ENCODE assay signal across 1 cellular context in the genomic region with DNA sequence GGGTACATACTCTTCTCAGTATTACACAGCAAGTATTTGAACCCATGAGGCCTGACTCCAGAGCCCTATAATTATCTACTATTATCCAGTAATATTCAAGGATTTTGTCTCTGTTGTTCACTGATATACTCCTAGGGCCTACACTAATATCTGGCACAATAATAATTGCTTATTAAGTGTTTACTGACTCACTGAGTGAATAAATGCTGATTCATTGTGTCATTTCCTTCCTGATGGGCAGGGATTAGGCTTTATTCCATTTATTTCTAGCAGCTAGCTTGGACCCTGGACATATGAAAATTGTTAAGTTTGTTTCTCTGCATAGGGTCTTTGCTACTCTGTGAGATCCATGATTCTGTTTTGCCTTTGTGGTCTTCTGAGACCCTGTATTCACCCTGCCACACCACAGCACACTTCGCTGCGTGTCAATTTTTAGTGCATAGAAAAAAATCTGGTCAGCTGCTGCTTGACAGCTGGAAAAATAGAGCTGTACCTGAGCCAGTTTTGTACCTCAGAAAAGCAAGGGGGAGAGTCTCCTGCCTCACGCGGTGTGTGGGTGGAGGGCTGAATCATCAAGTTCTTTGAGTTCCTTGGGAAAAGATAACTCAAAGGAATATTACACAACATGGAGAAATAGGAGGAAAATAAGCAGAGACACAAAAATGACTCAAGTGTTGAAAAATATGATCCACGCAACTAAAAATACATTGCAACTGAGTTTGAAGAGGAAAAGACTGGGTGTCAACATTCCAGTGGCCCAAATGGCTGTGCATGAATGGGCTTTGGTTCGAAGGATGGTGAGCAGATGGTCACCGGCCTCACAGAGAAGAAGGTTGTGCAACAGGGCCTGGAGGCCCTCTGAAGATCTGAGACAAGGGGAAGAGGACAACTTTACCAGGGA.
TF ChIP-seq lines count a peak whose summit lies in the region.

No MANE protein-coding gene starts in this region.

TF ChIP-seq in GM23338, 12 proteins besides CTCF, POLR2A, EP300 and RAD21 (continued from another document):
- TF ChIP-seq, protein P1, sequence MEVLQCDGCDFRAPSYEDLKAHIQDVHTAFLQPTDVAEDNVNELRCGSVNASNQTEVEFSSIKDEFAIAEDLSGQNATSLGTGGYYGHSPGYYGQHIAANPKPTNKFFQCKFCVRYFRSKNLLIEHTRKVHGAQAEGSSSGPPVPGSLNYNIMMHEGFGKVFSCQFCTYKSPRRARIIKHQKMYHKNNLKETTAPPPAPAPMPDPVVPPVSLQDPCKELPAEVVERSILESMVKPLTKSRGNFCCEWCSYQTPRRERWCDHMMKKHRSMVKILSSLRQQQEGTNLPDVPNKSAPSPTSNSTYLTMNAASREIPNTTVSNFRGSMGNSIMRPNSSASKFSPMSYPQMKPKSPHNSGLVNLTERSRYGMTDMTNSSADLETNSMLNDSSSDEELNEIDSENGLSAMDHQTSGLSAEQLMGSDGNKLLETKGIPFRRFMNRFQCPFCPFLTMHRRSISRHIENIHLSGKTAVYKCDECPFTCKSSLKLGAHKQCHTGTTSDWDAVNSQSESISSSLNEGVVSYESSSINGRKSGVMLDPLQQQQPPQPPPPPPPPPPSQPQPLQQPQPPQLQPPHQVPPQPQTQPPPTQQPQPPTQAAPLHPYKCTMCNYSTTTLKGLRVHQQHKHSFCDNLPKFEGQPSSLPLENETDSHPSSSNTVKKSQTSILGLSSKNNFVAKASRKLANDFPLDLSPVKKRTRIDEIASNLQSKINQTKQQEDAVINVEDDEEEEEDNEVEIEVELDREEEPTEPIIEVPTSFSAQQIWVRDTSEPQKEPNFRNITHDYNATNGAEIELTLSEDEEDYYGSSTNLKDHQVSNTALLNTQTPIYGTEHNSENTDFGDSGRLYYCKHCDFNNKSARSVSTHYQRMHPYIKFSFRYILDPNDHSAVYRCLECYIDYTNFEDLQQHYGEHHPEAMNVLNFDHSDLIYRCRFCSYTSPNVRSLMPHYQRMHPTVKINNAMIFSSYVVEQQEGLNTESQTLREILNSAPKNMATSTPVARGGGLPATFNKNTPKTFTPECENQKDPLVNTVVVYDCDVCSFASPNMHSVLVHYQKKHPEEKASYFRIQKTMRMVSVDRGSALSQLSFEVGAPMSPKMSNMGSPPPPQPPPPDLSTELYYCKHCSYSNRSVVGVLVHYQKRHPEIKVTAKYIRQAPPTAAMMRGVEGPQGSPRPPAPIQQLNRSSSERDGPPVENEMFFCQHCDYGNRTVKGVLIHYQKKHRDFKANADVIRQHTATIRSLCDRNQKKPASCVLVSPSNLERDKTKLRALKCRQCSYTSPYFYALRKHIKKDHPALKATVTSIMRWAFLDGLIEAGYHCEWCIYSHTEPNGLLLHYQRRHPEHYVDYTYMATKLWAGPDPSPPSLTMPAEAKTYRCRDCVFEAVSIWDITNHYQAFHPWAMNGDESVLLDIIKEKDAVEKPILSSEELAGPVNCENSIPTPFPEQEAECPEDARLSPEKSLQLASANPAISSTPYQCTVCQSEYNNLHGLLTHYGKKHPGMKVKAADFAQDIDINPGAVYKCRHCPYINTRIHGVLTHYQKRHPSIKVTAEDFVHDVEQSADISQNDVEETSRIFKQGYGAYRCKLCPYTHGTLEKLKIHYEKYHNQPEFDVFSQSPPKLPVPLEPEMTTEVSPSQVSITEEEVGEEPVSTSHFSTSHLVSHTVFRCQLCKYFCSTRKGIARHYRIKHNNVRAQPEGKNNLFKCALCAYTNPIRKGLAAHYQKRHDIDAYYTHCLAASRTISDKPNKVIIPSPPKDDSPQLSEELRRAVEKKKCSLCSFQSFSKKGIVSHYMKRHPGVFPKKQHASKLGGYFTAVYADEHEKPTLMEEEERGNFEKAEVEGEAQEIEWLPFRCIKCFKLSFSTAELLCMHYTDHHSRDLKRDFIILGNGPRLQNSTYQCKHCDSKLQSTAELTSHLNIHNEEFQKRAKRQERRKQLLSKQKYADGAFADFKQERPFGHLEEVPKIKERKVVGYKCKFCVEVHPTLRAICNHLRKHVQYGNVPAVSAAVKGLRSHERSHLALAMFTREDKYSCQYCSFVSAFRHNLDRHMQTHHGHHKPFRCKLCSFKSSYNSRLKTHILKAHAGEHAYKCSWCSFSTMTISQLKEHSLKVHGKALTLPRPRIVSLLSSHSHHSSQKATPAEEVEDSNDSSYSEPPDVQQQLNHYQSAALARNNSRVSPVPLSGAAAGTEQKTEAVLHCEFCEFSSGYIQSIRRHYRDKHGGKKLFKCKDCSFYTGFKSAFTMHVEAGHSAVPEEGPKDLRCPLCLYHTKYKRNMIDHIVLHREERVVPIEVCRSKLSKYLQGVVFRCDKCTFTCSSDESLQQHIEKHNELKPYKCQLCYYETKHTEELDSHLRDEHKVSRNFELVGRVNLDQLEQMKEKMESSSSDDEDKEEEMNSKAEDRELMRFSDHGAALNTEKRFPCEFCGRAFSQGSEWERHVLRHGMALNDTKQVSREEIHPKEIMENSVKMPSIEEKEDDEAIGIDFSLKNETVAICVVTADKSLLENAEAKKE (CRISPR knock-in tag; IDR thresholded peaks at IDR 0.05): no peak
- no peak for TF ChIP-seq STAT1 (IDR thresholded peaks at IDR 0.05; ENCODE audit: unreplicated experiment)
- no peak for TF ChIP-seq ZNF331 (CRISPR knock-in tag; IDR thresholded peaks at IDR 0.05; ENCODE audit: low read depth)
- TF ChIP-seq, protein P2, sequence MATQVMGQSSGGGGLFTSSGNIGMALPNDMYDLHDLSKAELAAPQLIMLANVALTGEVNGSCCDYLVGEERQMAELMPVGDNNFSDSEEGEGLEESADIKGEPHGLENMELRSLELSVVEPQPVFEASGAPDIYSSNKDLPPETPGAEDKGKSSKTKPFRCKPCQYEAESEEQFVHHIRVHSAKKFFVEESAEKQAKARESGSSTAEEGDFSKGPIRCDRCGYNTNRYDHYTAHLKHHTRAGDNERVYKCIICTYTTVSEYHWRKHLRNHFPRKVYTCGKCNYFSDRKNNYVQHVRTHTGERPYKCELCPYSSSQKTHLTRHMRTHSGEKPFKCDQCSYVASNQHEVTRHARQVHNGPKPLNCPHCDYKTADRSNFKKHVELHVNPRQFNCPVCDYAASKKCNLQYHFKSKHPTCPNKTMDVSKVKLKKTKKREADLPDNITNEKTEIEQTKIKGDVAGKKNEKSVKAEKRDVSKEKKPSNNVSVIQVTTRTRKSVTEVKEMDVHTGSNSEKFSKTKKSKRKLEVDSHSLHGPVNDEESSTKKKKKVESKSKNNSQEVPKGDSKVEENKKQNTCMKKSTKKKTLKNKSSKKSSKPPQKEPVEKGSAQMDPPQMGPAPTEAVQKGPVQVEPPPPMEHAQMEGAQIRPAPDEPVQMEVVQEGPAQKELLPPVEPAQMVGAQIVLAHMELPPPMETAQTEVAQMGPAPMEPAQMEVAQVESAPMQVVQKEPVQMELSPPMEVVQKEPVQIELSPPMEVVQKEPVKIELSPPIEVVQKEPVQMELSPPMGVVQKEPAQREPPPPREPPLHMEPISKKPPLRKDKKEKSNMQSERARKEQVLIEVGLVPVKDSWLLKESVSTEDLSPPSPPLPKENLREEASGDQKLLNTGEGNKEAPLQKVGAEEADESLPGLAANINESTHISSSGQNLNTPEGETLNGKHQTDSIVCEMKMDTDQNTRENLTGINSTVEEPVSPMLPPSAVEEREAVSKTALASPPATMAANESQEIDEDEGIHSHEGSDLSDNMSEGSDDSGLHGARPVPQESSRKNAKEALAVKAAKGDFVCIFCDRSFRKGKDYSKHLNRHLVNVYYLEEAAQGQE (IDR thresholded peaks at IDR 0.05; ENCODE audit: unreplicated experiment): no peak
- TF ChIP-seq NANOG (IDR thresholded peaks at IDR 0.05; ENCODE audit: borderline replicate concordance): no peak
- TF ChIP-seq ZNF114 (CRISPR knock-in tag; IDR thresholded peaks at IDR 0.05): no peak
- TF ChIP-seq, protein P3, sequence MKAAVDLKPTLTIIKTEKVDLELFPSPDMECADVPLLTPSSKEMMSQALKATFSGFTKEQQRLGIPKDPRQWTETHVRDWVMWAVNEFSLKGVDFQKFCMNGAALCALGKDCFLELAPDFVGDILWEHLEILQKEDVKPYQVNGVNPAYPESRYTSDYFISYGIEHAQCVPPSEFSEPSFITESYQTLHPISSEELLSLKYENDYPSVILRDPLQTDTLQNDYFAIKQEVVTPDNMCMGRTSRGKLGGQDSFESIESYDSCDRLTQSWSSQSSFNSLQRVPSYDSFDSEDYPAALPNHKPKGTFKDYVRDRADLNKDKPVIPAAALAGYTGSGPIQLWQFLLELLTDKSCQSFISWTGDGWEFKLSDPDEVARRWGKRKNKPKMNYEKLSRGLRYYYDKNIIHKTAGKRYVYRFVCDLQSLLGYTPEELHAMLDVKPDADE (IDR thresholded peaks at IDR 0.05): no peak
- no peak for TF ChIP-seq EZH2 (IDR thresholded peaks at IDR 0.05; ENCODE audit: low read depth, unreplicated experiment)
- no peak for TF ChIP-seq JUNB (IDR thresholded peaks at IDR 0.05; ENCODE audit: unreplicated experiment)
- TF ChIP-seq CREB1 (CRISPR knock-in tag; IDR thresholded peaks at IDR 0.05; ENCODE audit: low read depth): no peak
- no peak for TF ChIP-seq EZH2phosphoT487 (IDR thresholded peaks at IDR 0.05; ENCODE audit: unreplicated experiment)
